ENCODE assay signal across 8 cellular contexts in genomic region chr2:119756837-119757236, GRCh38. TPM values are rescaled to one million over a fixed set of nuclear protein-coding genes. Genes with fewer than 3 reads are reported as not detected.
DNase-seq lines count a peak whose midpoint lies in the region; ATAC-seq and TF ChIP-seq lines count a peak whose summit lies in the region.

No MANE protein-coding gene starts in this region.

- peaks cover 10% of the 10 kb centered on the region for H3K36me3 Mint-ChIP-seq in activated T-helper 17 cell treated with anti-CD3 and anti-CD28 coated beads, Interleukin-2, amount 50 U/mL, for 72 hours (ENCODE audit: low read depth)
- no peaks in the 10 kb centered on the region for H3K36me3 Mint-ChIP-seq in neural progenitor cell

- RAD21 ChIA-PET in HCT116 (lab: Charles Lee; ENCODE audit: low non-redundant PET in 1 of 2, low total read pairs in 2 of 2, uncharacterized antibody in 2 of 2, unreplicated experiment in 2 of 2): no interaction called here

- H2AFZ ChIP-seq in HCT116 (ENCODE audit: low read depth, low read length, poor library complexity, severe bottlenecking): peak overlapping the region; percentile 55
- no peak overlapping the region for H2AFZ ChIP-seq in neural progenitor cell (replicated peaks)

- peaks cover 24% of the 10 kb centered on the region for H3F3A ChIP-seq in neural progenitor cell (ENCODE audit: low read depth)

- no TSS peak for BruUV-seq in HCT116 (replicated peaks; lab: Mats Ljungman, UMichigan)

- peaks cover 22% of the 10 kb centered on the region for H3K4me1 Mint-ChIP-seq in activated T-helper 17 cell treated with anti-CD3 and anti-CD28 coated beads, Interleukin-2, amount 50 U/mL, for 72 hours
- peaks cover 10% of the 10 kb centered on the region for H3K4me1 Mint-ChIP-seq in neural progenitor cell

- TF ChIP-seq POLR2A in HCT116 (IDR thresholded peaks at IDR 0.05; ENCODE audit: borderline replicate concordance, extremely low read depth, insufficient read depth, insufficient read length) (no peak), heart left ventricle (IDR thresholded peaks at IDR 0.05) (no peak)

- H3K27ac Mint-ChIP-seq in activated T-helper 17 cell treated with anti-CD3 and anti-CD28 coated beads, Interleukin-2, amount 50 U/mL, for 72 hours: peak overlapping the region; percentile 84
- H3K27ac Mint-ChIP-seq in neural progenitor cell: no peak overlapping the region

- no peaks in the 10 kb centered on the region for H3K9me3 Mint-ChIP-seq in activated T-helper 17 cell treated with anti-CD3 and anti-CD28 coated beads, Interleukin-2, amount 50 U/mL, for 72 hours
- H3K9me3 Mint-ChIP-seq in neural progenitor cell: no peaks in the 10 kb centered on the region

- intact Hi-C loops in HCT116 (cut with micrococcal nuclease): loop anchor here (5.0 kb wide), 1 partner anchor 255 kb away; the partner anchor contains the start of gene EPB41L5
- intact Hi-C loops in heart left ventricle (cut with DNase I): loop anchor here in 6 of 10 donors (5.0 to 10.0 kb wide), 7 partner anchors 52 to 558 kb away; no protein-coding TSS in a partner anchor

- H3K4me2 ChIP-seq in HCT116 (ENCODE audit: low read length): peak overlapping the region; percentile 71
- no peak overlapping the region for H3K4me2 ChIP-seq in neural progenitor cell

- H3K9ac ChIP-seq in HCT116 (ENCODE audit: low read length) (no peak overlapping the region), neural progenitor cell (no peak overlapping the region)

- TF ChIP-seq RAD21 in HCT116 (IDR thresholded peaks at IDR 0.05; ENCODE audit: low read depth): no peak

- CTCF ChIA-PET in HCT116 (lab: Charles Lee): interaction anchor here (1.1 to 1.2 kb wide), 2 partner anchors 54 to 556 kb away, joined by 3 to 5 read pairs; no protein-coding TSS in a partner anchor

- POLR2A ChIA-PET in HCT116 (lab: Charles Lee): interaction anchor here (1.1 kb wide), 1 partner anchor 12 kb away, joined by 4 read pairs; no protein-coding TSS in a partner anchor

- ATAC-seq in HCT116 (no peak), heart left ventricle (peak; percentile 13 to 59 (median 36))
- peak; percentile 50 for ATAC-seq in activated T-helper 17 cell treated with anti-CD3 and anti-CD28 coated beads, Interleukin-2, amount 50 U/mL, for 72 hours (replicated peaks)

- H3K27me3 Mint-ChIP-seq in activated T-helper 17 cell treated with anti-CD3 and anti-CD28 coated beads, Interleukin-2, amount 50 U/mL, for 72 hours: no peaks in the 10 kb centered on the region
- no peaks in the 10 kb centered on the region for H3K27me3 Mint-ChIP-seq in neural progenitor cell (ENCODE audit: insufficient read depth, low read depth)

- TF ChIP-seq CTCF in HCT116 (IDR thresholded peaks at IDR 0.05 in 2 of 3, conservative IDR thresholded peaks at IDR 0.05 in 1 of 3; ENCODE audit: borderline replicate concordance in 1 of 3, insufficient read depth in 1 of 3, low read depth in 2 of 3, low read length in 2 of 3): no peak
- TF ChIP-seq CTCF in heart left ventricle (IDR thresholded peaks at IDR 0.05): no peak
- TF ChIP-seq CTCF in neural progenitor cell (IDR thresholded peaks at IDR 0.05): no peak

- no peaks in the 10 kb centered on the region for H3K27me3 ChIP-seq in HCT116 (ENCODE audit: insufficient read depth, low read length)
- no peaks in the 10 kb centered on the region for H3K27me3 ChIP-seq in heart left ventricle
- H3K27me3 ChIP-seq in neural progenitor cell: no peaks in the 10 kb centered on the region

- WGBS in heart left ventricle, 4 donors: 34 to 51% (median 37%) methylated on average over 5 of the region's 5 CpGs

- H3K4me1 ChIP-seq in HCT116 (ENCODE audit: control insufficient read depth in 1 of 2, insufficient read depth in 2 of 2, low read length in 2 of 2): peaks cover 17 to 42% of the 10 kb centered on the region in 2 experiments; a peak in 3 of 4 replicates
- peaks cover 0 to 26% (median 13%) of the 10 kb centered on the region in 12 donors for H3K4me1 ChIP-seq in heart left ventricle
- H3K4me1 ChIP-seq in neural progenitor cell: peaks cover 4% of the 10 kb centered on the region

- no peaks in the 10 kb centered on the region for H3K9me2 ChIP-seq in HCT116 (ENCODE audit: insufficient read depth)

- H3K9me3 ChIP-seq in HCT116 (ENCODE audit: control insufficient read depth in 1 of 2, insufficient read depth in 1 of 2, low read depth in 1 of 2, low read length in 2 of 2): no peaks in the 10 kb centered on the region
- H3K9me3 ChIP-seq in heart left ventricle: no peaks in the 10 kb centered on the region
- H3K9me3 ChIP-seq in neural progenitor cell (ENCODE audit: low read depth): no peaks in the 10 kb centered on the region

- H3K27ac ChIP-seq in HCT116 (ENCODE audit: low read depth, low read length) (peak overlapping the region; percentile 2; the same call in 1 of the 2 replicates), heart left ventricle (peak overlapping the region in 9 of 12 donors; percentile 3 to 51 (median 29)), neural progenitor cell (no peak overlapping the region)

- peak overlapping the region; percentile 31 for H3K4me3 Mint-ChIP-seq in activated T-helper 17 cell treated with anti-CD3 and anti-CD28 coated beads, Interleukin-2, amount 50 U/mL, for 72 hours
- no peak overlapping the region for H3K4me3 Mint-ChIP-seq in neural progenitor cell

- DNase-seq in HCT116 (ENCODE audit: low read depth, low spot score) (peak; percentile 62), heart left ventricle (peak; percentile 37 to 89 (median 74)), neural progenitor cell (ENCODE audit: low spot score) (no peak), SW480 (ENCODE audit: low spot score) (no peak), cerebellum (ENCODE audit: low spot score) (no peak)
- DNase-seq in stimulated activated CD4-positive, alpha-beta T cell treated with anti-CD3 and anti-CD28 coated beads, Interleukin-4, amount 100 ng/mL, for 1 hour: peak; percentile 41
- DNase-seq in central memory CD4-positive, alpha-beta T cell: no peak

- H3K36me3 ChIP-seq in HCT116 (ENCODE audit: control insufficient read depth in 1 of 2, insufficient read depth in 2 of 2, low read length in 2 of 2): no peaks in the 10 kb centered on the region
- no peaks in the 10 kb centered on the region for H3K36me3 ChIP-seq in heart left ventricle
- no peaks in the 10 kb centered on the region for H3K36me3 ChIP-seq in neural progenitor cell

- no peaks in the 10 kb centered on the region for H4K20me1 ChIP-seq in HCT116 (ENCODE audit: insufficient read depth)
- no peaks in the 10 kb centered on the region for H4K20me1 ChIP-seq in neural progenitor cell (ENCODE audit: low read depth)

- H3K4me3 ChIP-seq in HCT116 (replicated peaks in 1 of 2; ENCODE audit: low read depth in 1 of 2, low read length in 2 of 2): peak overlapping the region in 1 of 2 experiments; percentile 14; a peak in 2 of 4 replicates
- no peak overlapping the region for H3K4me3 ChIP-seq in heart left ventricle
- H3K4me3 ChIP-seq in neural progenitor cell: no peak overlapping the region

- H3K79me2 ChIP-seq in HCT116 (ENCODE audit: insufficient read depth, low read length): peaks cover 17% of the 10 kb centered on the region
- peaks cover 18% of the 10 kb centered on the region for H3K79me2 ChIP-seq in neural progenitor cell (ENCODE audit: low read depth)

TF ChIP-seq in HCT116, 20 proteins besides CTCF, POLR2A, EP300 and RAD21 (continues in another document):
- peak; percentile 81 for TF ChIP-seq CBX3 (IDR thresholded peaks at IDR 0.05; ENCODE audit: low read depth)
- TF ChIP-seq MAX (IDR thresholded peaks at IDR 0.05): no peak
- TF ChIP-seq JUND (IDR thresholded peaks at IDR 0.05): peak; percentile 91
- peak; percentile 81; the same call in 1 of the 2 replicates for TF ChIP-seq EGR1 (IDR thresholded peaks at IDR 0.05; ENCODE audit: low read depth)
- TF ChIP-seq ATF3 (IDR thresholded peaks at IDR 0.05): no peak
- no peak for TF ChIP-seq ZNF274 (IDR thresholded peaks at IDR 0.05; ENCODE audit: low read depth, low read length)
- TF ChIP-seq SP1 (IDR thresholded peaks at IDR 0.05; ENCODE audit: low read depth): peak; percentile 77
- no peak for TF ChIP-seq SIN3A (IDR thresholded peaks at IDR 0.05; ENCODE audit: low read depth)
- no peak for TF ChIP-seq ZFX (IDR thresholded peaks at IDR 0.05)
- TF ChIP-seq CEBPB (IDR thresholded peaks at IDR 0.05; ENCODE audit: low read depth): no peak
- TF ChIP-seq FOSL1 (IDR thresholded peaks at IDR 0.05; ENCODE audit: low read depth): peak; percentile 93
- peak; percentile 50; the same call in 1 of the 2 replicates for TF ChIP-seq POLR2AphosphoS5 (IDR thresholded peaks at IDR 0.05; ENCODE audit: low read depth, low read length)
- no peak for TF ChIP-seq YY1 (IDR thresholded peaks at IDR 0.05; ENCODE audit: extremely low read depth, insufficient replicate concordance, low read depth, low read length)
- no peak for TF ChIP-seq ZBTB33 (IDR thresholded peaks at IDR 0.05; ENCODE audit: extremely low read depth, insufficient replicate concordance, low read length)
- no peak for TF ChIP-seq EZH2 (IDR thresholded peaks at IDR 0.05)

RNA-seq across cellular contexts. Expression of gene PTPN4, which starts 2.9 kb away (rescaled TPM):
- total RNA-seq in HCT116 (2021; ENCODE audit: unreplicated experiment): 38.4 TPM
- 10.5 and 11.8 TPM in 2 replicates for polyA plus RNA-seq in HCT116 (2012)
- 10 to 100 TPM; 34.9 to 49.4 TPM for total RNA-seq in activated T-helper 17 cell treated with anti-CD3 and anti-CD28 coated beads, Interleukin-2, amount 50 U/mL, for 72 hours
- total RNA-seq in heart left ventricle: 10 to 100 TPM; 21.2 to 49.0 (median 43.6) TPM
- polyA plus RNA-seq in heart left ventricle: 1 to 10 TPM; 3.6 to 4.7 TPM
- total RNA-seq in neural progenitor cell (ENCODE audit: low replicate concordance): 51.8 and 52.1 TPM in 2 replicates
- 78.5 TPM for total RNA-seq in cerebellum

Comparison
In these comparisons a context has a peak if more than half of its experiments do, and no peak if none do; other contexts are left out.
1. DNase-seq: peak in HCT116 (single experiment), heart left ventricle (5 of 5) and stimulated activated CD4-positive, alpha-beta T cell treated with anti-CD3 and anti-CD28 coated beads, Interleukin-4, amount 100 ng/mL, for 1 hour (single experiment); none in neural progenitor cell (single experiment), SW480 (single experiment), central memory CD4-positive, alpha-beta T cell (single experiment) and cerebellum (single experiment).